2 cellular contexts compared by ENCODE assay signal in the genomic region with DNA sequence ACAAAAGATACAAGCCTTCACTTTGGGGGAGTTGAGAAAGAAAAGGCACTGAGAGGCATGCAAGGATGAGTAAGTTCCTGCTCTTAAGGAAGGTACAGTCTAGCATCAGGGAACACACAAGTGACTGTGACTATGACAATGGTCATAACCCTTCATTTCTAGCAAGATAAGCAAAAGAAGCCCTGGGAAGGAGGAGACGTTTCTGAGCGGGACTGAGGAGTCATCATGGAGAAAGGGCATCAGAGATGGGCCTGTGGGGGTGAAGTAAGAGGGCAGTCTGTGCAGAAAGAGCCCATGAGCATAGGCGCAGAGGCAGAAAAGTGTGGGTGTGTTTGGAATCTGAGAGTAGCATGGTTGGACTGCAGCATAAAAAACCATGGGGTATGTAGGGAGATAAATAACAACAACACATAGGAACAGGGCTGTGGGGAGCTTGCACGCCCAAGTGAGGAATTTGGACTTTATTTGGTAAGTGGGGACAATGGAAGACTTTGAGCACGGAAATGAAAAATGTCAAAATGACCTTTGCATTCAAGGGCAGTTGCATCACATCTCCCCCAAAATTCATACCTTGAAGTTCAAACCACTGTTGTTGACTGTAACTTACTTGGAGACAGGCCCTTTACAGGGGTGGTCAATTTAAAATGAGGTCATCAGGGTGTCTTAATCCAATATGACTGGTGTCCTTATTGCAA.
A peak's percentile ranks its signal among the peaks of the same experiment; 100 is the strongest.
TF ChIP-seq lines count a peak whose summit lies in the region.

No MANE protein-coding gene starts in this region.

TF ChIP-seq in A549, 52 proteins besides CTCF, POLR2A, EP300 and RAD21:
- TF ChIP-seq MAFK (IDR thresholded peaks at IDR 0.05; ENCODE audit: partially characterized antibody) (peak; percentile 32), RARB (CRISPR knock-in tag; IDR thresholded peaks at IDR 0.05) (no peak)

TF ChIP-seq in IMR-90, 13 proteins besides CTCF, POLR2A, EP300 and RAD21:
- TF ChIP-seq SMC3 (IDR thresholded peaks at IDR 0.05; ENCODE audit: low read depth, low read length) (no peak), NFE2L2 (IDR thresholded peaks at IDR 0.05; ENCODE audit: low read depth, low read length) (no peak), CEBPB (IDR thresholded peaks at IDR 0.05; ENCODE audit: low read depth, low read length) (0 out of 2 replicates have a peak, but pooled peaks have one; percentile 19), MAFK (IDR thresholded peaks at IDR 0.05; ENCODE audit: low read depth, low read length) (peak; percentile 46; the same call in 1 of the 2 replicates), BHLHE40 (IDR thresholded peaks at IDR 0.05; ENCODE audit: low read depth, low read length) (no peak), MXI1 (IDR thresholded peaks at IDR 0.05; ENCODE audit: borderline replicate concordance, low read depth, low read length) (no peak), CHD1 (IDR thresholded peaks at IDR 0.05; ENCODE audit: low read depth, low read length) (no peak), RFX5 (IDR thresholded peaks at IDR 0.05; ENCODE audit: low read depth, low read length) (no peak)
- TF ChIP-seq, protein P1, sequence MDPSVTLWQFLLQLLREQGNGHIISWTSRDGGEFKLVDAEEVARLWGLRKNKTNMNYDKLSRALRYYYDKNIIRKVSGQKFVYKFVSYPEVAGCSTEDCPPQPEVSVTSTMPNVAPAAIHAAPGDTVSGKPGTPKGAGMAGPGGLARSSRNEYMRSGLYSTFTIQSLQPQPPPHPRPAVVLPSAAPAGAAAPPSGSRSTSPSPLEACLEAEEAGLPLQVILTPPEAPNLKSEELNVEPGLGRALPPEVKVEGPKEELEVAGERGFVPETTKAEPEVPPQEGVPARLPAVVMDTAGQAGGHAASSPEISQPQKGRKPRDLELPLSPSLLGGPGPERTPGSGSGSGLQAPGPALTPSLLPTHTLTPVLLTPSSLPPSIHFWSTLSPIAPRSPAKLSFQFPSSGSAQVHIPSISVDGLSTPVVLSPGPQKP (IDR thresholded peaks at IDR 0.05; ENCODE audit: borderline replicate concordance, low read depth, low read length) = no peak
